In the genomic region with DNA sequence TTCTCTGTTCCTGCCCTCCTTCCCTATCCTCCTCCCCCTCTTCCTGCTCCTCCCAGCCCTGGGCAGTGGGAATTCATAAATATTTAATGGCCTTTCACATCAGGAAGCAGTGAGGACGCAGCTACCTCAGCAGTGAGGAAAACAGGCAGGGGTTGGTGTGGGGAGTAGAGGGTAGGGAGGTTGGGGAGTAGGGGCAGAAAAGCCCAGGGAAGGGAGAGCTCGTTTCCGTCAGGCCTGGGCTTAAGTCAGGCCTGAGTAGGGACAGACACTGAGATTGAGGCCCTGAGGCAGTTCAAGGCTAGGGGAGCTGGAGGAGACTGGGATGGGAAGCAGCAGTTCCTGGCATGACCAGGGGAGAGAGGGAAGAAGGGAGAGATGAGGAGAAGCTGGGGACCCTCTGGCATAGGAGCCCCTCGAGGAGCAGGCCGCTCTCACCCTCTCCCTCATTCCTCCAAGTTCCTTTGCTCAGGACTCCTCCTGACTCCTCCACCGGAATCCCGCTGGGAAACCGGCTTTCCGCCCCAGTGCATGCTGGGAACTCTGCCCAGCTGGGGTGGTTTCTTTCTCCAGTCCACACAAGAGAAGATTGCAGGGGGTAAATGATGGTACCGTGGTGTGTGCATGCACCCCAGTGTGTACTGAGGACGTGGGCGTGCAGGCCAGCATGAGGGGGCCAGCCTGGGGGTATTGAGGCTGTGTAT, we compare ENCODE assay signal across 1 cellular context.
TF ChIP-seq lines count a peak whose summit lies in the region.

No MANE protein-coding gene starts in this region.

TF ChIP-seq in H1, 55 proteins besides CTCF, POLR2A, EP300 and RAD21:
- TF ChIP-seq SP2 (IDR thresholded peaks at IDR 0.05; ENCODE audit: low read length) (no peak), NANOG (IDR thresholded peaks at IDR 0.05; ENCODE audit: insufficient read depth, low read depth, low read length, poor library complexity, severe bottlenecking) (no peak), ASH2L (IDR thresholded peaks at IDR 0.05; ENCODE audit: low read length) (peak; percentile 44), KDM4A (IDR thresholded peaks at IDR 0.05; ENCODE audit: low read depth, low read length, severe bottlenecking) (no peak), HDAC2 (IDR thresholded peaks at IDR 0.05; ENCODE audit: borderline replicate concordance in 1 of 2, low read depth in 2 of 2, low read length in 2 of 2) (no peak)
TF ChIP-seq in H1: peak in this region for 1.
